ENCODE assay signal across 9 cellular contexts in the genomic region with DNA sequence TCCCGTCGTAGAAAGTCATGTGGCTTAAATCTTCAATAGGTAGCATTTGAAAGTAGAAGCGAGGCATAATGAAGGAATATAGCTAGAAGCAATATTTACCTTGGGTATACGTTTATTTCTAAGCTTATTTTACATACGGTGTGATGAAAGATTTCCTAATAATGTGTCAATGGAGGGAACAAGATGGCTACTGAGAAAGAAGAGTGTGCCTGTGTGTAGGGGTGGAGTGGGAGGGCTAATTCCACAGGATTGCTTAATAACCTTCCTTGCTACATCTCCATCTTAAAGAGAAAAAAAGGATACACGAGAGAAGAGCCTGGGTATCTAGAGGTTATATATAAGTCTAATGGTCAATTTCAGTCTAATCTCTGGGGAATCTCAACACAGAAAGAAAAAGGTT. TPM values are rescaled to one million over a fixed set of nuclear protein-coding genes. Genes with fewer than 3 reads are reported as not detected.
DNase-seq lines count a peak whose midpoint lies in the region; ATAC-seq, FAIRE-seq and TF ChIP-seq lines count a peak whose summit lies in the region.
"Had no signal": no experiment of that assay in that cellular context is flagged by ENCODE, and none has a peak within 500 bp of the region (broad histone marks: within the 10 kb centered on the region; RNA-seq: fewer than 3 reads in every experiment).

No MANE protein-coding gene starts in this region.

- no peak overlapping the region for H3K9ac ChIP-seq in kidney (ENCODE audit: low read length in 2 of 2)

- intact Hi-C loops in left ventricle myocardium inferior (cut with micrococcal nuclease) = no loop called here
- intact Hi-C loops in Right ventricle myocardium superior (cut with DNase I) = no loop called here
- intact Hi-C loops in activated T-helper 1 cell treated with anti-CD3 and anti-CD28 coated beads, Interleukin-12 subunit alpha, Interleukin-12 subunit beta, Interleukin-2, Interleukin-4 antibody, amounts not matched to agents 30 ng/mL and 10 ng/mL and 1 ng/mL, durations not matched to agents 14 hours and 24 hours and 36 hours (cut with micrococcal nuclease) = loop anchor here (2.0 kb wide), 1 partner anchor 61 kb away; no protein-coding TSS in a partner anchor
- intact Hi-C loops in kidney (cut with DNase I) = no loop called here
- intact Hi-C loops in vagina (cut with DNase I) = loop anchor here (10.0 kb wide), 1 partner anchor 49 kb away; a partner anchor contains a TSS

- TF ChIP-seq CTCF in left ventricle myocardium inferior (IDR thresholded peaks at IDR 0.05; ENCODE audit: borderline replicate concordance) (no peak), kidney (IDR thresholded peaks at IDR 0.05; ENCODE audit: borderline replicate concordance, extremely low read depth, insufficient read depth) (no peak), vagina (IDR thresholded peaks at IDR 0.05) (no peak)

- peaks cover 62% of the 10 kb centered on the region for H3K4me1 ChIP-seq in left ventricle myocardium inferior
- peaks cover 0 to 17% of the 10 kb centered on the region in 2 donors for H3K4me1 ChIP-seq in kidney (ENCODE audit: control insufficient read depth in 1 of 2, insufficient read depth in 1 of 2, low read depth in 1 of 2, low read length in 2 of 2)
- peaks cover 37% of the 10 kb centered on the region for H3K4me1 ChIP-seq in vagina

- no peaks in the 10 kb centered on the region for H3K36me3 Mint-ChIP-seq in activated T-helper 1 cell treated with anti-CD3 and anti-CD28 coated beads, Interleukin-12 subunit alpha, Interleukin-12 subunit beta, Interleukin-2, Interleukin-4 antibody, amounts not matched to agents 30 ng/mL and 10 ng/mL and 1 ng/mL, durations not matched to agents 14 hours and 24 hours and 36 hours (ENCODE audit: low read depth)

- H3K36me3 ChIP-seq in left ventricle myocardium inferior (no peaks in the 10 kb centered on the region), kidney (ENCODE audit: control insufficient read depth in 1 of 2, insufficient read depth in 2 of 2, low read length in 2 of 2) (no peaks in the 10 kb centered on the region), vagina (no peaks in the 10 kb centered on the region)

- ATAC-seq in Right ventricle myocardium superior (ENCODE audit: poor library complexity) (no peak), HG02870 (IDR thresholded peaks at IDR 0.05; ENCODE audit: unreplicated experiment) (no peak)

- H3K9me3 Mint-ChIP-seq in activated T-helper 1 cell treated with anti-CD3 and anti-CD28 coated beads, Interleukin-12 subunit alpha, Interleukin-12 subunit beta, Interleukin-2, Interleukin-4 antibody, amounts not matched to agents 30 ng/mL and 10 ng/mL and 1 ng/mL, durations not matched to agents 14 hours and 24 hours and 36 hours = no peaks in the 10 kb centered on the region

- peaks cover 6% of the 10 kb centered on the region for H3K27me3 Mint-ChIP-seq in activated T-helper 1 cell treated with anti-CD3 and anti-CD28 coated beads, Interleukin-12 subunit alpha, Interleukin-12 subunit beta, Interleukin-2, Interleukin-4 antibody, amounts not matched to agents 30 ng/mL and 10 ng/mL and 1 ng/mL, durations not matched to agents 14 hours and 24 hours and 36 hours (ENCODE audit: insufficient read depth)

- no peak for FAIRE-seq in kidney (lab: Jason Lieb, UNC)

- H3K27ac ChIP-seq in left ventricle myocardium inferior (replicated peaks) (peak overlapping the region; percentile 98), kidney (ENCODE audit: low read depth in 2 of 2, low read length in 2 of 2) (no peak overlapping the region), vagina (peak overlapping the region; percentile 98)

- H3K27me3 ChIP-seq in left ventricle myocardium inferior (ENCODE audit: low read depth) (no peaks in the 10 kb centered on the region), vagina (no peaks in the 10 kb centered on the region)

- peak overlapping the region; percentile 81 for H3K4me3 ChIP-seq in left ventricle myocardium inferior
- peak overlapping the region; percentile 24 to 97 for H3K4me3 ChIP-seq in kidney (ENCODE audit: low read length in 2 of 2)
- peak overlapping the region; percentile 66 to 74 for H3K4me3 ChIP-seq in vagina

- H3K9me3 ChIP-seq in left ventricle myocardium inferior (replicated peaks) (no peaks in the 10 kb centered on the region), kidney (ENCODE audit: control insufficient read depth in 1 of 2, low read length in 2 of 2) (no peaks in the 10 kb centered on the region), vagina (no peaks in the 10 kb centered on the region)

- H3K4me3 Mint-ChIP-seq in activated T-helper 1 cell treated with anti-CD3 and anti-CD28 coated beads, Interleukin-12 subunit alpha, Interleukin-12 subunit beta, Interleukin-2, Interleukin-4 antibody, amounts not matched to agents 30 ng/mL and 10 ng/mL and 1 ng/mL, durations not matched to agents 14 hours and 24 hours and 36 hours = peak overlapping the region; percentile 20

- no peak for TF ChIP-seq POLR2A in vagina (IDR thresholded peaks at IDR 0.05)

- peak overlapping the region; percentile 32 for H3K27ac Mint-ChIP-seq in activated T-helper 1 cell treated with anti-CD3 and anti-CD28 coated beads, Interleukin-12 subunit alpha, Interleukin-12 subunit beta, Interleukin-2, Interleukin-4 antibody, amounts not matched to agents 30 ng/mL and 10 ng/mL and 1 ng/mL, durations not matched to agents 14 hours and 24 hours and 36 hours

- DNase-seq in left ventricle myocardium inferior (no peak), Right ventricle myocardium superior (no peak), kidney (no peak), vagina (ENCODE audit: extremely low spot score in 2 of 2) (no peak), NCI-H1694 treated with DMSO at 0.1 percent for 48 hours (lab: John Stamatoyannopoulos, UW) (no peak), NCI-H82 treated with DMSO at 0.1 percent for 48 hours (lab: John Stamatoyannopoulos, UW; ENCODE audit: unreplicated experiment) (no peak)
- DNase-seq in activated T-helper 1 cell treated with anti-CD3 and anti-CD28 coated beads, Interleukin-12 subunit alpha, Interleukin-12 subunit beta, Interleukin-2, Interleukin-4 antibody, amounts not matched to agents 30 ng/mL and 10 ng/mL and 1 ng/mL, durations not matched to agents 14 hours and 24 hours and 36 hours (ENCODE audit: low spot score) = no peak
- DNase-seq: DMS 273 treated with DMSO at 0.1 percent for 48 hours had no signal

- peaks cover 38% of the 10 kb centered on the region for H3K4me1 Mint-ChIP-seq in activated T-helper 1 cell treated with anti-CD3 and anti-CD28 coated beads, Interleukin-12 subunit alpha, Interleukin-12 subunit beta, Interleukin-2, Interleukin-4 antibody, amounts not matched to agents 30 ng/mL and 10 ng/mL and 1 ng/mL, durations not matched to agents 14 hours and 24 hours and 36 hours (ENCODE audit: low read depth)

RNA-seq across cellular contexts. Expression of a gene that starts 2.0 kb away (rescaled TPM):
- total RNA-seq in left ventricle myocardium inferior (32.7 TPM), Right ventricle myocardium superior (35.2 TPM), kidney (66.1 TPM), vagina (63.8 TPM)
- 28.0 and 28.7 TPM in 2 replicates for total RNA-seq in activated T-helper 1 cell treated with anti-CD3 and anti-CD28 coated beads, Interleukin-12 subunit alpha, Interleukin-12 subunit beta, Interleukin-2, Interleukin-4 antibody, amounts not matched to agents 30 ng/mL and 10 ng/mL and 1 ng/mL, durations not matched to agents 14 hours and 24 hours and 36 hours
- 47.8 TPM for polyA plus RNA-seq in kidney (ENCODE audit: insufficient read depth, low read depth, low replicate concordance)

RNA-seq across cellular contexts. Expression of a gene that starts 46.6 kb away (rescaled TPM):
- total RNA-seq in left ventricle myocardium inferior (0.69 TPM), Right ventricle myocardium superior (0.08 TPM), kidney (1.5 TPM), vagina (not detected)
- 0.07 TPM in 1 of 2 replicates, not detected in the other for total RNA-seq in activated T-helper 1 cell treated with anti-CD3 and anti-CD28 coated beads, Interleukin-12 subunit alpha, Interleukin-12 subunit beta, Interleukin-2, Interleukin-4 antibody, amounts not matched to agents 30 ng/mL and 10 ng/mL and 1 ng/mL, durations not matched to agents 14 hours and 24 hours and 36 hours
- 2.5 TPM for polyA plus RNA-seq in kidney (ENCODE audit: insufficient read depth, low read depth, low replicate concordance)

Comparison
In these comparisons a context has a peak if more than half of its experiments do, and no peak if none do; other contexts are left out.
1. H3K27ac ChIP-seq: peak in left ventricle myocardium inferior (single experiment) and vagina (single experiment); none in kidney (0 of 2).
2. intact Hi-C loops: an anchor here in activated T-helper 1 cell treated with anti-CD3 and anti-CD28 coated beads, Interleukin-12 subunit alpha, Interleukin-12 subunit beta, Interleukin-2, Interleukin-4 antibody, amounts not matched to agents 30 ng/mL and 10 ng/mL and 1 ng/mL, durations not matched to agents 14 hours and 24 hours and 36 hours (2.0 kb wide) and vagina (10.0 kb wide); none called in left ventricle myocardium inferior, Right ventricle myocardium superior and kidney.
3. Peak in every context shown above with its lines, with median percentiles within 50 percentile points of each other: H3K4me3 ChIP-seq.